Comparison of ENCODE assay signal across 10 cellular contexts in the genomic region with DNA sequence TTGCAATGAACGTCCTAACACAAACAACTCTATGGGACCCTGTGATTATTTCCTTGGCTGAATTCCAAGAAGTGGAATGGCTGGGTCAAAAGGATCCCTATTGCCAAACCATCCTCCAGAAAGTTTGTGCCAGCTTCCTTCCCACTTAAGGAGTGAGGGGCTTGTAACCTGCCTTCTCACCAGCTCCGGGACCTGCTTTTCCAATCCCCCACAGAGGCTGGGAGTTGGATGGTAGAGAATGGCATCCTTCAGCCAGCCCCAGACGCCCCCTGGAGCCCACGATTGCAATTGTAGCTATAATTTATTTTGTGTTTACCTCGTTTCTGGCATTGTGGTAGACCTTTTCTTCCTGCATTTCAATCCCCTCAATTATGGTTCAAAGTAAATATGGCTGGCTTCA. TPM values are rescaled to one million over a fixed set of nuclear protein-coding genes. Genes with fewer than 3 reads are reported as not detected.
DNase-seq lines count a peak whose midpoint lies in the region; ATAC-seq, FAIRE-seq and TF ChIP-seq lines count a peak whose summit lies in the region.
"Had no signal": no experiment of that assay in that cellular context is flagged by ENCODE, and none has a peak within 500 bp of the region (broad histone marks: within the 10 kb centered on the region; RNA-seq: fewer than 3 reads in every experiment).

No MANE protein-coding gene starts in this region.

- H3K9ac ChIP-seq in SK-N-SH: no peak overlapping the region

- WGBS in SK-N-SH (ENCODE audit: low lambda C conversion rate): 7% methylated on average over 5 of the region's 5 CpGs

- no peaks in the 10 kb centered on the region for H3K9me3 Mint-ChIP-seq in HFFc6

- no peaks in the 10 kb centered on the region for H3K4me1 Mint-ChIP-seq in HFFc6 (ENCODE audit: low read depth)

- peak; percentile 63 for TF ChIP-seq RAD21 in SK-N-SH (IDR thresholded peaks at IDR 0.05; ENCODE audit: low read length)

- TF ChIP-seq EP300 in SK-N-SH (IDR thresholded peaks at IDR 0.05; ENCODE audit: borderline replicate concordance in 1 of 2, low read depth in 1 of 2, low read length in 1 of 2): no peak

- H3K27ac ChIP-seq in SK-N-SH (ENCODE audit: low read depth in 2 of 2, low read length in 1 of 2): no peak overlapping the region
- H3K27ac ChIP-seq: epithelial cell of prostate had no signal

- no peak overlapping the region for H3K4me3 Mint-ChIP-seq in HFFc6
- H3K4me3 Mint-ChIP-seq: IgD-negative memory B cell had no signal

- peak; percentile 77 for DNase-seq in DMS 273 (lab: John Stamatoyannopoulos, UW; ENCODE audit: unreplicated experiment)
- peak; percentile 19 for DNase-seq in HFFc6
- DNase-seq in SK-N-SH: peak; percentile 70
- DNase-seq in kidney epithelial cell (ENCODE audit: low read depth): no peak
- DNase-seq in GDM1 (lab: John Stamatoyannopoulos, UW): no peak
- no peak for DNase-seq in mucosa of descending colon
- DNase-seq in H54 (ENCODE audit: insufficient read length, low spot score): no peak
- no peak for DNase-seq in stimulated activated naive CD4-positive, alpha-beta T cell (lab: John Stamatoyannopoulos, UW)

- peak overlapping the region in 1 of 2 experiments; percentile 21; a peak in 1 of 4 replicates for H3K4me3 ChIP-seq in SK-N-SH (ENCODE audit: low read depth in 2 of 2, low read length in 1 of 2)
- no peak overlapping the region for H3K4me3 ChIP-seq in kidney epithelial cell (ENCODE audit: low read depth, low read length)
- no peak overlapping the region for H3K4me3 ChIP-seq in mucosa of descending colon

- TF ChIP-seq CTCF in HFFc6 (IDR thresholded peaks at IDR 0.05) (peak; percentile 75), SK-N-SH (IDR thresholded peaks at IDR 0.05) (peak; percentile 70), kidney epithelial cell (IDR thresholded peaks at IDR 0.05; ENCODE audit: insufficient read depth, low read length, poor library complexity, severe bottlenecking) (peak; percentile 75), mucosa of descending colon (IDR thresholded peaks at IDR 0.05) (no peak)

- no peak for TF ChIP-seq POLR2A in H54 (IDR thresholded peaks at IDR 0.05; ENCODE audit: low read depth, low read length)

- ATAC-seq in mucosa of descending colon: no peak

- CTCF ChIA-PET in SK-N-SH (lab: Yijun Ruan, JAX): interaction anchor here (0.6 to 8.6 kb wide), 48 partner anchors 9 to 399 kb away, joined by 3 to 153 read pairs (median 6); a partner anchor contains a TSS

- no peaks in the 10 kb centered on the region for H4K20me1 ChIP-seq in SK-N-SH (ENCODE audit: insufficient read depth)

- H3K9me3 ChIP-seq in SK-N-SH (no peaks in the 10 kb centered on the region), mucosa of descending colon (no peaks in the 10 kb centered on the region)

- H3K36me3 ChIP-seq in SK-N-SH (replicated peaks in 1 of 2; ENCODE audit: control insufficient read depth in 1 of 2, insufficient read depth in 2 of 2, low read length in 1 of 2) (no peaks in the 10 kb centered on the region), kidney epithelial cell (ENCODE audit: control insufficient read depth, insufficient read depth, low read length) (no peaks in the 10 kb centered on the region), mucosa of descending colon (ENCODE audit: low read depth) (no peaks in the 10 kb centered on the region)

- no peak overlapping the region for H2AFZ ChIP-seq in SK-N-SH (ENCODE audit: low read depth)

- H3K4me1 ChIP-seq in SK-N-SH (ENCODE audit: control insufficient read depth in 1 of 2, insufficient read depth in 2 of 2, low read depth in 1 of 2, low read length in 1 of 2): peaks cover 0 to 6% of the 10 kb centered on the region in 2 experiments; a peak in 1 of 4 replicates
- H3K4me1 ChIP-seq in mucosa of descending colon (ENCODE audit: low read depth): no peaks in the 10 kb centered on the region

- no peak overlapping the region for H3K4me2 ChIP-seq in SK-N-SH

- no peak overlapping the region for H3K27ac Mint-ChIP-seq in HFFc6
- H3K27ac Mint-ChIP-seq: IgD-negative memory B cell had no signal

- intact Hi-C loops in mucosa of descending colon (cut with DNase I, micrococcal nuclease): loop anchor here (10.0 kb wide), 2 partner anchors 64 to 164 kb away; no protein-coding TSS in a partner anchor

- H3K79me2 ChIP-seq in SK-N-SH (ENCODE audit: insufficient read depth): no peaks in the 10 kb centered on the region

- H3K36me3 Mint-ChIP-seq in HFFc6 (ENCODE audit: low read depth): no peaks in the 10 kb centered on the region
- H3K36me3 Mint-ChIP-seq: IgD-negative memory B cell had no signal

- FAIRE-seq in H54 (lab: Jason Lieb, UNC): no peak

- H3K27me3 ChIP-seq in SK-N-SH (ENCODE audit: insufficient read depth) (0 out of 2 replicates have a peak, but pooled peaks cover 5% of the 10 kb centered on the region), kidney epithelial cell (ENCODE audit: control insufficient read depth, insufficient read depth, low read length) (peaks cover 36% of the 10 kb centered on the region)

- H3K27me3 Mint-ChIP-seq in HFFc6 (ENCODE audit: insufficient read depth): peaks cover 27% of the 10 kb centered on the region

- H3F3A ChIP-seq in SK-N-SH (replicated peaks; ENCODE audit: insufficient read depth): no peaks in the 10 kb centered on the region

- H3K9me2 ChIP-seq in SK-N-SH: no peaks in the 10 kb centered on the region

- POLR2A ChIA-PET in SK-N-SH (lab: Yijun Ruan, JAX): no interaction called here

TF ChIP-seq in SK-N-SH, 30 proteins besides CTCF, POLR2A, EP300 and RAD21:
- TF ChIP-seq SMC3 (IDR thresholded peaks at IDR 0.05; ENCODE audit: low read depth, low read length) (peak; percentile 57), JUND (IDR thresholded peaks at IDR 0.05) (no peak), NFIC (IDR thresholded peaks at IDR 0.05; ENCODE audit: borderline replicate concordance) (peak; percentile 38; the same call in 1 of the 2 replicates)

RNA-seq across cellular contexts. Expression of a gene that starts 9.7 kb away (rescaled TPM):
- total RNA-seq in HFFc6 (2021; fragmentation: NEBNext Ultra II Directional; extraction: Animal tissue kit (Norgen Biotek cat#: 25700)): not detected
- 0.03 TPM in 1 of 2 replicates, not detected in the other for polyA plus RNA-seq in SK-N-SH (2012; rRNA removed)
- polyA plus RNA-seq in SK-N-SH (2012; cell fraction: cytosol; rRNA removed): 0.05 and 0.07 TPM in 2 replicates
- not detected in 2 replicates for polyA plus RNA-seq in SK-N-SH (2012; cell fraction: nucleus; rRNA removed)
- total RNA-seq in kidney epithelial cell (0.21 TPM in 1 of 2 replicates, not detected in the other), mucosa of descending colon (1 to 10 TPM in 1 of 3 donors, not detected in 2; 1.7 TPM)
- polyA plus RNA-seq: IgD-negative memory B cell had no signal

RNA-seq across cellular contexts. Expression of a gene that starts 30.4 kb away (rescaled TPM):
- total RNA-seq in HFFc6 (2021; fragmentation: NEBNext Ultra II Directional; extraction: Animal tissue kit (Norgen Biotek cat#: 25700)): under 1 TPM in 1 of 6 experiments, not detected in 5; 0.05 TPM
- 0.25 and 0.52 TPM in 2 replicates for polyA plus RNA-seq in SK-N-SH (2012; rRNA removed)
- 0.31 and 0.37 TPM in 2 replicates for polyA plus RNA-seq in SK-N-SH (2012; cell fraction: cytosol; rRNA removed)
- polyA plus RNA-seq in SK-N-SH (2012; cell fraction: nucleus; rRNA removed): 0.40 and 0.77 TPM in 2 replicates
- 0.62 and 1.1 TPM in 2 replicates for total RNA-seq in kidney epithelial cell
- total RNA-seq in mucosa of descending colon: 10 to 100 TPM; 21.2 to 40.8 (median 34.9) TPM

RNA-seq across cellular contexts. Expression of a gene that starts 53.2 kb away (rescaled TPM):
- total RNA-seq in HFFc6 (2021; fragmentation: NEBNext Ultra II Directional; extraction: Animal tissue kit (Norgen Biotek cat#: 25700)): 10 to 100 TPM in 4 of 6 experiments, 1 to 10 TPM in 2; 9.1 to 12.5 (median 11.5) TPM
- 6.5 and 9.6 TPM in 2 replicates for polyA plus RNA-seq in SK-N-SH (2012; rRNA removed)
- polyA plus RNA-seq in SK-N-SH (2012; cell fraction: cytosol; rRNA removed): 8.0 and 8.5 TPM in 2 replicates
- polyA plus RNA-seq in SK-N-SH (2012; cell fraction: nucleus; rRNA removed): 8.3 and 10.3 TPM in 2 replicates
- total RNA-seq in kidney epithelial cell (13.6 and 15.9 TPM in 2 replicates), mucosa of descending colon (10 to 100 TPM; 45.7 to 84.9 (median 61.0) TPM)

Comparison
In these comparisons a context has a peak if more than half of its experiments do, and no peak if none do; other contexts are left out.
1. DNase-seq: peak in DMS 273 (single experiment), HFFc6 (single experiment) and SK-N-SH (single experiment); none in kidney epithelial cell (single experiment), GDM1 (single experiment), mucosa of descending colon (0 of 3), H54 (single experiment) and stimulated activated naive CD4-positive, alpha-beta T cell (0 of 6).
2. RNA of a gene that starts 30.4 kb away (total RNA-seq): 21.2 to 40.8 TPM in mucosa of descending colon; 0.62 to 1.1 TPM in kidney epithelial cell and 0.05 TPM in HFFc6; every median in the first group is over 10 times any median in the second.